7 cellular contexts compared by ENCODE assay signal in genomic region chr18:2627821-2628276, GRCh38. TPM values are rescaled to one million over a fixed set of nuclear protein-coding genes. Genes with fewer than 3 reads are reported as not detected.
DNase-seq lines count a peak whose midpoint lies in the region; ATAC-seq and TF ChIP-seq lines count a peak whose summit lies in the region.

No MANE protein-coding gene starts in this region.

- no peak overlapping the region for H3K27ac Mint-ChIP-seq in activated CD8-positive, alpha-beta T cell treated with anti-CD3 and anti-CD28 coated beads, Interleukin-2, amount 10 ng/mL, durations not matched to agents 7 days and 5 days
- no peak overlapping the region for H3K27ac Mint-ChIP-seq in natural killer cell

- ATAC-seq in GM19351 (IDR thresholded peaks at IDR 0.05; ENCODE audit: unreplicated experiment) (peak; percentile 47), HG03280 (IDR thresholded peaks at IDR 0.05; ENCODE audit: unreplicated experiment) (peak; percentile 86), natural killer cell (peak; percentile 26 to 64 (median 48)), HG03342 (IDR thresholded peaks at IDR 0.05; ENCODE audit: unreplicated experiment) (no peak)
- peak; percentile 65 for ATAC-seq in activated CD8-positive, alpha-beta T cell treated with anti-CD3 and anti-CD28 coated beads, Interleukin-2, amount 10 ng/mL, durations not matched to agents 7 days and 5 days

- no peak overlapping the region for H3K4me3 Mint-ChIP-seq in activated CD8-positive, alpha-beta T cell treated with anti-CD3 and anti-CD28 coated beads, Interleukin-2, amount 10 ng/mL, durations not matched to agents 7 days and 5 days
- no peak overlapping the region for H3K4me3 Mint-ChIP-seq in natural killer cell

- peaks cover 6% of the 10 kb centered on the region for H3K9me3 Mint-ChIP-seq in activated CD8-positive, alpha-beta T cell treated with anti-CD3 and anti-CD28 coated beads, Interleukin-2, amount 10 ng/mL, durations not matched to agents 7 days and 5 days (ENCODE audit: insufficient read depth)
- H3K9me3 Mint-ChIP-seq in natural killer cell, result no peaks in the 10 kb centered on the region

- POLR2A ChIA-PET in activated CD8-positive, alpha-beta T cell treated with anti-CD3 and anti-CD28 coated beads, Interleukin-2, amount 10 ng/mL, durations not matched to agents 7 days and 5 days (lab: Charles Lee), result interaction anchor here (1.0 to 2.9 kb wide), 3 partner anchors 9 to 28 kb away, joined by 5 to 19 read pairs (median 16); partner anchors contain the start of gene SMCHD1

- no peak for TF ChIP-seq CTCF in natural killer cell (IDR thresholded peaks at IDR 0.05)

- H3K36me3 Mint-ChIP-seq in activated CD8-positive, alpha-beta T cell treated with anti-CD3 and anti-CD28 coated beads, Interleukin-2, amount 10 ng/mL, durations not matched to agents 7 days and 5 days (ENCODE audit: low read depth), result peaks cover 6% of the 10 kb centered on the region
- no peaks in the 10 kb centered on the region for H3K36me3 Mint-ChIP-seq in natural killer cell

- intact Hi-C loops in natural killer cell (cut with micrococcal nuclease), result no loop called here

- H3K4me1 Mint-ChIP-seq in activated CD8-positive, alpha-beta T cell treated with anti-CD3 and anti-CD28 coated beads, Interleukin-2, amount 10 ng/mL, durations not matched to agents 7 days and 5 days (ENCODE audit: low read depth), result peaks cover 16% of the 10 kb centered on the region
- H3K4me1 Mint-ChIP-seq in natural killer cell, result peaks cover 0 to 4% of the 10 kb centered on the region in 2 donors

- no peaks in the 10 kb centered on the region for H3K27me3 Mint-ChIP-seq in activated CD8-positive, alpha-beta T cell treated with anti-CD3 and anti-CD28 coated beads, Interleukin-2, amount 10 ng/mL, durations not matched to agents 7 days and 5 days (ENCODE audit: low read depth)
- no peaks in the 10 kb centered on the region for H3K27me3 Mint-ChIP-seq in natural killer cell (ENCODE audit: low read depth in 2 of 2)

- no peak for DNase-seq in activated CD8-positive, alpha-beta T cell treated with anti-CD3 and anti-CD28 coated beads, Interleukin-2, amount 10 ng/mL, durations not matched to agents 7 days and 5 days
- DNase-seq in natural killer cell (no peak), putamen (ENCODE audit: low spot score) (no peak), hypothalamus (lab: John Stamatoyannopoulos, UW) (no peak)

- CTCF ChIA-PET in activated CD8-positive, alpha-beta T cell treated with anti-CD3 and anti-CD28 coated beads, Interleukin-2, amount 10 ng/mL, durations not matched to agents 7 days and 5 days (lab: Charles Lee), result interaction anchor here (1.0 to 1.9 kb wide), 3 partner anchors 9 to 24 kb away, joined by 3 to 9 read pairs (median 3); no protein-coding TSS in a partner anchor

RNA-seq across cellular contexts. Expression of gene SMCHD1, which starts 27.7 kb away (rescaled TPM):
- 100 to 1,000 TPM; 137 to 142 TPM for total RNA-seq in activated CD8-positive, alpha-beta T cell treated with anti-CD3 and anti-CD28 coated beads, Interleukin-2, amount 10 ng/mL, durations not matched to agents 7 days and 5 days
- total RNA-seq in natural killer cell, result 100 to 1,000 TPM; 200 to 240 (median 203) TPM

RNA-seq across cellular contexts. Expression of gene NDC80, which starts 56.5 kb away (rescaled TPM):
- 100 to 1,000 TPM in 1 of 2 experiments, 10 to 100 TPM in 1; 91.3 to 103 TPM for total RNA-seq in activated CD8-positive, alpha-beta T cell treated with anti-CD3 and anti-CD28 coated beads, Interleukin-2, amount 10 ng/mL, durations not matched to agents 7 days and 5 days
- 1 to 10 TPM; 3.4 to 6.5 (median 5.5) TPM for total RNA-seq in natural killer cell

RNA-seq across cellular contexts. Expression of gene METTL4, which starts 56.5 kb away (rescaled TPM):
- 10 to 100 TPM; 22.2 to 22.3 TPM for total RNA-seq in activated CD8-positive, alpha-beta T cell treated with anti-CD3 and anti-CD28 coated beads, Interleukin-2, amount 10 ng/mL, durations not matched to agents 7 days and 5 days
- total RNA-seq in natural killer cell, result 10 to 100 TPM in 2 of 3 donors, 1 to 10 TPM in 1; 9.1 to 11.3 (median 10.6) TPM

Comparison
In these comparisons a context has a peak if more than half of its experiments do, and no peak if none do; other contexts are left out.
1. RNA of gene NDC80, which starts 56.5 kb away (total RNA-seq): 91.3 to 103 TPM in activated CD8-positive, alpha-beta T cell treated with anti-CD3 and anti-CD28 coated beads, Interleukin-2, amount 10 ng/mL, durations not matched to agents 7 days and 5 days; 3.4 to 6.5 TPM in natural killer cell; every median in the first group is over 10 times any median in the second.